Comparison of ENCODE assay signal across 8 cellular contexts in the genomic region with DNA sequence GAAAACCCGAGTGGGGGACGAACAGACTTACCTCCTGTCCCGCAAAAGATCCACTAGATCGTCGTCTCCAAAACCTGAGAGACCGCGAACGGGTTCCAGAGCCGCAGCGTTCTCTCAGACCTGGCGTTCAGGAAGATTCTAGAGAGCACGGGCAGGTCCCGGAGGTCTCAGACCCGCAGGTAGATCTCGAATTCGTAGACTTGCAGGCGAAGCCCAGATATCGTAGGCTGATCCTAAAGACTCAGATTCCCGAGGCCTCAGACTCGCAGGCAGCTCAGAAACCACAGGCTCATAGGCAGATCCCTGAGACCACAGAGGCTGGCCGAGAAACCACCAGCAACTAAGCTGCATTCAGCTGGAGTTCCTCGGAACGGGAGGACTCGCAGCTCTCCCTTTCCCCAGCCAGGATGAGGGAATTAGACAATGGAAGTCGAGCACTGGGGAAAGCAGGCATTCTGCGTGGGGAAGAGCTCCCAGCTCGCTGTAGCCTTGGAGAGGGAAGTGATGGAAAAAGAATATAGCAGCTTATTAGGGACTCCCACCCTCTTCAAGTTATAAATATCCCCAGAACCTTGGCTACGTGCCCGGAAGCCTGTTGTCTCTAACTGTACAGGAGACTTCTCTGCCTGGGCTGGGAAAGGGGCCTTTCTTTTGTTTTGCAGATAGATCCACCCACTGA. TPM values are rescaled to one million over a fixed set of nuclear protein-coding genes. Genes with fewer than 3 reads are reported as not detected.
DNase-seq lines count a peak whose midpoint lies in the region; ATAC-seq and TF ChIP-seq lines count a peak whose summit lies in the region.

A gene (minus strand): TSS at position 502 of the 679 bp plus-strand sequence. CDS start 1,831 bp downstream, outside the sequence.

- DNase-seq in DMS153 (lab: John Stamatoyannopoulos, UW) (peak; percentile 75), MG63 (peak; percentile 75), SHP77 treated with DMSO at 0.1 percent for 48 hours (lab: John Stamatoyannopoulos, UW) (peak; percentile 60), amniotic epithelial cell (ENCODE audit: low read depth) (peak; percentile 89), cardiac muscle cell (ENCODE audit: low read depth in 1 of 2, low spot score in 1 of 2) (peak; percentile 94 to 96), omental fat pad (ENCODE audit: low spot score) (peak; percentile 82)

- H3K9me3 ChIP-seq in MG63 (peaks cover 24% of the 10 kb centered on the region), cardiac muscle cell (ENCODE audit: low read depth) (no peaks in the 10 kb centered on the region)

- TF ChIP-seq CTCF in cardiac muscle cell (IDR thresholded peaks at IDR 0.05; ENCODE audit: low read depth, low read length) (no peak), omental fat pad (IDR thresholded peaks at IDR 0.05) (no peak)

- H3K27ac ChIP-seq in cardiac muscle cell: peak within 1 kb of the TSS; percentile 97

- H3K36me3 ChIP-seq in MG63 (peaks cover 29% of the 10 kb centered on the region), cardiac muscle cell (peaks cover 18% of the 10 kb centered on the region)

- peaks cover 34% of the 10 kb centered on the region for H3K4me1 ChIP-seq in cardiac muscle cell (ENCODE audit: low read depth)

- ATAC-seq in omental fat pad (ENCODE audit: low FRiP score): no peak
- no peak for ATAC-seq in HG02970 (IDR thresholded peaks at IDR 0.05; ENCODE audit: low FRiP score, unreplicated experiment)
- no peak for ATAC-seq in GM21447 (IDR thresholded peaks at IDR 0.05; ENCODE audit: unreplicated experiment)

- H3K27me3 ChIP-seq in MG63 (no peaks in the 10 kb centered on the region), cardiac muscle cell (no peaks in the 10 kb centered on the region)

- H3K4me3 ChIP-seq in MG63 (peak within 1 kb of the TSS; percentile 74), cardiac muscle cell (peak within 1 kb of the TSS; percentile 95)

RNA-seq across cellular contexts. Expression of the gene that starts here (rescaled TPM):
- total RNA-seq in MG63 (2014; rRNA removed; shearing (Covaris generic); ENCODE audit: low replicate concordance): 9.0 TPM in 2 replicates
- total RNA-seq in cardiac muscle cell: 46.3 and 52.1 TPM in 2 replicates
- polyA plus RNA-seq in cardiac muscle cell: 25.3 and 32.2 TPM in 2 replicates
- 10 to 100 TPM; 16.7 to 24.0 (median 18.4) TPM for total RNA-seq in omental fat pad
